8 cellular contexts compared by ENCODE assay signal in genomic region chr6:31582230-31582601, GRCh38. TPM values are rescaled to one million over a fixed set of nuclear protein-coding genes. Genes with fewer than 3 reads are reported as not detected.
DNase-seq lines count a peak whose midpoint lies in the region; ATAC-seq and TF ChIP-seq lines count a peak whose summit lies in the region.

LTB (minus strand) TSS chr6:31582424; CDS start chr6:31582417, 7 bp downstream.

- ATAC-seq in upper lobe of left lung (ENCODE audit: low FRiP score in 2 of 2): no peak
- ATAC-seq in HG02973 (IDR thresholded peaks at IDR 0.05; ENCODE audit: unreplicated experiment): no peak
- ATAC-seq in HG03521 (IDR thresholded peaks at IDR 0.05; ENCODE audit: unreplicated experiment): no peak

- no peak within 1 kb of the TSS for H2BK15ac ChIP-seq in mesendoderm (replicated peaks; ENCODE audit: low read depth)

- H3K27ac Mint-ChIP-seq in CD14-positive monocyte: peak within 1 kb of the TSS; percentile 86 to 96 (median 92)
- H3K27ac Mint-ChIP-seq in MCF 10A (ENCODE audit: low read depth, unreplicated experiment): peak within 1 kb of the TSS; percentile 66

- H3K4me1 ChIP-seq in SJCRH30 (no peaks in the 10 kb centered on the region), mesendoderm (ENCODE audit: control insufficient read depth, low read depth, low read length) (peaks cover 5% of the 10 kb centered on the region), upper lobe of left lung (peaks cover 23 to 38% (median 33%) of the 10 kb centered on the region in 4 donors)

- peak within 1 kb of the TSS; percentile 95 to 99 for H3K4me3 Mint-ChIP-seq in CD14-positive monocyte
- peak within 1 kb of the TSS; percentile 96 for H3K4me3 Mint-ChIP-seq in MCF 10A (ENCODE audit: unreplicated experiment)

- CTCF ChIA-PET in MCF 10A (lab: Yijun Ruan, JAX): interaction anchor here (0.7 to 18.9 kb wide), 3 partner anchors 8 to 17 kb away, joined by 3 to 215 read pairs (median 3); partner anchors contain the start of gene NCR3

- intact Hi-C loops in CD14-positive monocyte (cut with micrococcal nuclease) (no loop called here), MCF 10A (cut with micrococcal nuclease) (loop anchor here (5.0 kb wide), 1 partner anchor 35 kb away; the partner anchor contains the start of genes ATP6V1G2 and NFKBIL1)

- peaks cover 87% of the 10 kb centered on the region for H3K4me1 Mint-ChIP-seq in CD14-positive monocyte
- H3K4me1 Mint-ChIP-seq in MCF 10A (ENCODE audit: insufficient read depth, unreplicated experiment): peaks cover 10% of the 10 kb centered on the region

- TF ChIP-seq POLR2A in upper lobe of left lung (IDR thresholded peaks at IDR 0.05): no peak

- POLR2A ChIA-PET in MCF 10A (lab: Yijun Ruan, JAX): interaction anchor here (1.0 to 1.5 kb wide), 2 partner anchors 34 to 41 kb away, joined by 3 to 4 read pairs; partner anchors contain the start of gene DDX39B

- H3K4ac ChIP-seq in mesendoderm (ENCODE audit: low read depth, low read length): peak within 1 kb of the TSS; percentile 46

- no peak within 1 kb of the TSS for H3K27ac ChIP-seq in SJCRH30
- H3K27ac ChIP-seq in mesendoderm (ENCODE audit: low read depth, low read length): no peak within 1 kb of the TSS
- peak within 1 kb of the TSS; percentile 77 to 96 (median 90) for H3K27ac ChIP-seq in upper lobe of left lung

- H3K9ac ChIP-seq in mesendoderm (ENCODE audit: low read length): peak within 1 kb of the TSS; percentile 93

- no peak within 1 kb of the TSS for H4K5ac ChIP-seq in mesendoderm (ENCODE audit: low read length)

- H2BK120ac ChIP-seq in mesendoderm (ENCODE audit: low read depth, low read length): no peak within 1 kb of the TSS

- TF ChIP-seq EP300 in upper lobe of left lung (IDR thresholded peaks at IDR 0.05): no peak

- no peaks in the 10 kb centered on the region for H3K79me2 ChIP-seq in mesendoderm (ENCODE audit: control insufficient read depth, insufficient read depth, low read length)

- peak within 1 kb of the TSS; percentile 62 for H2BK5ac ChIP-seq in mesendoderm (ENCODE audit: low read length)

- no TSS peak for BruUV-seq in MCF 10A (replicated peaks; lab: Mats Ljungman, UMichigan)

- H4K8ac ChIP-seq in mesendoderm (ENCODE audit: low read depth, low read length): no peak within 1 kb of the TSS

- peak within 1 kb of the TSS; percentile 48 for H3K23ac ChIP-seq in mesendoderm (ENCODE audit: low read length)

- H3K36me3 Mint-ChIP-seq in CD14-positive monocyte (peaks cover 19 to 25% of the 10 kb centered on the region in 2 donors), MCF 10A (ENCODE audit: insufficient read depth, unreplicated experiment) (no peaks in the 10 kb centered on the region)

- H3K18ac ChIP-seq in mesendoderm (ENCODE audit: low read length): peak within 1 kb of the TSS; percentile 91

- peak within 1 kb of the TSS; percentile 93 for H3K56ac ChIP-seq in mesendoderm (ENCODE audit: low read length)

- DNase-seq in CD14-positive monocyte (ENCODE audit: low spot score) (no peak), SJCRH30 (no peak), MCF 10A (ENCODE audit: unreplicated experiment) (no peak), mesendoderm (no peak), upper lobe of left lung (peak; percentile 41 to 59), AG08395 (ENCODE audit: low spot score) (no peak)

- WGBS in mesendoderm (ENCODE audit: extremely low coverage, insufficient coverage, low lambda C conversion rate): no CpG with 5 or more reads among the region's 3 CpGs
- 66% methylated on average over 3 of the region's 3 CpGs; no CpG with 5 or more reads in 1 of the 2 donors for WGBS in upper lobe of left lung, 2 donors

- peak within 1 kb of the TSS; percentile 94 for H3K4me2 ChIP-seq in mesendoderm (ENCODE audit: low read length)

- TF ChIP-seq CTCF in CD14-positive monocyte (IDR thresholded peaks at IDR 0.05) (no peak), MCF 10A (IDR thresholded peaks at IDR 0.05; ENCODE audit: unreplicated experiment) (no peak), upper lobe of left lung (IDR thresholded peaks at IDR 0.05) (no peak)

- no peaks in the 10 kb centered on the region for H3K36me3 ChIP-seq in SJCRH30
- no peaks in the 10 kb centered on the region for H3K36me3 ChIP-seq in mesendoderm (ENCODE audit: control insufficient read depth, insufficient read depth, low read length)
- H3K36me3 ChIP-seq in upper lobe of left lung: no peaks in the 10 kb centered on the region

- H3K9me3 ChIP-seq in SJCRH30 (replicated peaks) (no peaks in the 10 kb centered on the region), upper lobe of left lung (no peaks in the 10 kb centered on the region)

- no peak within 1 kb of the TSS for H2AK5ac ChIP-seq in mesendoderm (ENCODE audit: low read length)

- H3K27me3 Mint-ChIP-seq in CD14-positive monocyte (ENCODE audit: low read depth in 3 of 3): peaks cover 0 to 3% (median 1%) of the 10 kb centered on the region in 3 donors
- H3K27me3 Mint-ChIP-seq in MCF 10A (ENCODE audit: insufficient read depth, unreplicated experiment): no peaks in the 10 kb centered on the region

- H3K4me3 ChIP-seq in SJCRH30 (peak within 1 kb of the TSS; percentile 64), mesendoderm (ENCODE audit: low read length) (peak within 1 kb of the TSS; percentile 89), upper lobe of left lung (peak within 1 kb of the TSS; percentile 67 to 87 (median 74))

- H3K9me3 Mint-ChIP-seq in CD14-positive monocyte (peaks cover 0 to 5% (median 0%) of the 10 kb centered on the region in 7 donors), MCF 10A (ENCODE audit: unreplicated experiment) (no peaks in the 10 kb centered on the region)

- H3K27me3 ChIP-seq in SJCRH30 (no peaks in the 10 kb centered on the region), mesendoderm (ENCODE audit: insufficient read depth, low read length, poor library complexity) (no peaks in the 10 kb centered on the region), upper lobe of left lung (no peaks in the 10 kb centered on the region)

- H3K79me1 ChIP-seq in mesendoderm (ENCODE audit: low read length): no peaks in the 10 kb centered on the region

RNA-seq across cellular contexts. Expression of gene LTB, which starts in this region (rescaled TPM):
- 10 to 100 TPM; 21.6 to 25.5 TPM for polyA plus RNA-seq in CD14-positive monocyte
- not detected in 2 replicates for total RNA-seq in SJCRH30 (2014; rRNA removed; shearing (Covaris generic))
- total RNA-seq in MCF 10A (2022) (0.37 TPM in 1 of 2 replicates, not detected in the other), upper lobe of left lung (10 to 100 TPM in 1 of 6 donors, 1 to 10 TPM in 2, not detected in 3; 1.3 to 18.7 (median 8.2) TPM)
- polyA plus RNA-seq in mesendoderm (2013, experiment 1 of 2): 0.18 TPM
- polyA plus RNA-seq in mesendoderm (2013, experiment 2 of 2): not detected

Comparison
In these comparisons a context has a peak if more than half of its experiments do, and no peak if none do; other contexts are left out.
1. DNase-seq: peak in upper lobe of left lung (2 of 2); none in CD14-positive monocyte (single experiment), SJCRH30 (0 of 2), MCF 10A (single experiment), mesendoderm (single experiment) and AG08395 (single experiment).
2. H3K27ac ChIP-seq: peak in upper lobe of left lung (4 of 4); none in SJCRH30 (single experiment) and mesendoderm (single experiment).
3. Peak in every context shown above with its lines, with median percentiles within 50 percentile points of each other: H3K4me3 ChIP-seq.